8 cellular contexts compared by ENCODE assay signal in genomic region chrX:124098089-124098488, GRCh38.
DNase-seq lines count a peak whose midpoint lies in the region; ATAC-seq, FAIRE-seq and TF ChIP-seq lines count a peak whose summit lies in the region.

No MANE protein-coding gene starts in this region.

- H2BK15ac ChIP-seq in IMR-90 (ENCODE audit: low read depth, low read length), result no peak overlapping the region

- in situ Hi-C loops in IMR-90 (cut with MboI; ENCODE audit: low sequenced_read_pairs), result no loop called here

- TF ChIP-seq POLR2A in IMR-90 (IDR thresholded peaks at IDR 0.05; ENCODE audit: low read depth, low read length), result no peak

- CTCF ChIA-PET in IMR-90 (lab: Yijun Ruan, JAX), result interaction anchor here (0.6 to 0.8 kb wide), 3 partner anchors 8 to 62 kb away, joined by 3 to 4 read pairs (median 3); no protein-coding TSS in a partner anchor

- no peaks in the 10 kb centered on the region for H3K79me2 ChIP-seq in hepatocyte

- intact Hi-C loops in IMR-90 (cut with micrococcal nuclease), result loop anchor here (5.0 kb wide), 1 partner anchor 136 kb away; the partner anchor contains the start of gene STAG2

- H4K20me1 ChIP-seq in IMR-90 (ENCODE audit: insufficient read depth, low read length), result no peaks in the 10 kb centered on the region
- H4K20me1 ChIP-seq in hepatocyte (ENCODE audit: insufficient read depth, poor library complexity, severe bottlenecking), result no peaks in the 10 kb centered on the region

- H3K9me3 ChIP-seq in IMR-90 (ENCODE audit: control insufficient read depth, insufficient read depth, low read length) (no peaks in the 10 kb centered on the region), hepatocyte (ENCODE audit: low read depth) (no peaks in the 10 kb centered on the region), WERI-Rb-1 (ENCODE audit: severe bottlenecking) (no peaks in the 10 kb centered on the region)

- no peak overlapping the region for H2AFZ ChIP-seq in IMR-90 (replicated peaks; ENCODE audit: low read length, poor library complexity)
- H2AFZ ChIP-seq in hepatocyte, result no peak overlapping the region

- dilution Hi-C loops in IMR-90 (cut with HindIII; ENCODE audit: low sequenced_read_pairs, unreplicated experiment), result no loop called here

- no peak overlapping the region for H2BK20ac ChIP-seq in IMR-90 (ENCODE audit: low read depth, low read length)

- TF ChIP-seq RAD21 in IMR-90 (IDR thresholded peaks at IDR 0.05; ENCODE audit: low read length), result peak; percentile 33

- H4K5ac ChIP-seq in IMR-90 (ENCODE audit: low read depth, low read length), result no peak overlapping the region

- H3K4ac ChIP-seq in IMR-90 (ENCODE audit: low read depth, low read length), result no peak overlapping the region

- H3K27me3 ChIP-seq in IMR-90 (ENCODE audit: control insufficient read depth, insufficient read depth, low read length) (no peaks in the 10 kb centered on the region), hepatocyte (no peaks in the 10 kb centered on the region), WERI-Rb-1 (ENCODE audit: insufficient read depth, low read depth, severe bottlenecking) (no peaks in the 10 kb centered on the region)

- no peaks in the 10 kb centered on the region for H3K9me1 ChIP-seq in IMR-90 (ENCODE audit: insufficient read depth, low read length)

- peak; percentile 56 for TF ChIP-seq CTCF in IMR-90 (conservative IDR thresholded peaks at IDR 0.05; ENCODE audit: low read depth, low read length)
- peak; percentile 64 for TF ChIP-seq CTCF in hepatocyte (IDR thresholded peaks at IDR 0.05; ENCODE audit: poor library complexity)
- no peak for TF ChIP-seq CTCF in WERI-Rb-1 (IDR thresholded peaks at IDR 0.05; ENCODE audit: low read depth, low read length)

- no peak overlapping the region for H2BK5ac ChIP-seq in IMR-90 (ENCODE audit: low read depth, low read length, poor library complexity, severe bottlenecking)

- POLR2A ChIA-PET in IMR-90 (lab: Charles Lee; ENCODE audit: unreplicated experiment), result no interaction called here

- no peak overlapping the region for H3K27ac ChIP-seq in IMR-90 (ENCODE audit: insufficient read depth, low read length)
- H3K27ac ChIP-seq in hepatocyte, result no peak overlapping the region
- H3K27ac ChIP-seq in WERI-Rb-1, result no peak overlapping the region

- H4K8ac ChIP-seq in IMR-90 (ENCODE audit: low read depth in 2 of 2, low read length in 2 of 2), result no peak overlapping the region

- H3K79me1 ChIP-seq in IMR-90 (ENCODE audit: low read depth in 1 of 2, low read length in 2 of 2), result no peaks in the 10 kb centered on the region

- H3K9ac ChIP-seq in IMR-90 (ENCODE audit: low read depth, low read length), result no peak overlapping the region

- H2BK120ac ChIP-seq in IMR-90 (ENCODE audit: low read depth, low read length), result no peak overlapping the region

- H3K23ac ChIP-seq in IMR-90 (ENCODE audit: low read depth, low read length), result no peak overlapping the region

- H3K4me1 ChIP-seq in IMR-90 (ENCODE audit: control insufficient read depth, insufficient read depth, low read length) (no peaks in the 10 kb centered on the region), hepatocyte (ENCODE audit: insufficient read depth) (no peaks in the 10 kb centered on the region)

- no peaks in the 10 kb centered on the region for H3K9me2 ChIP-seq in hepatocyte (replicated peaks; ENCODE audit: insufficient read depth)

- no peak overlapping the region for H2AK9ac ChIP-seq in IMR-90 (replicated peaks; ENCODE audit: low read depth, low read length, poor library complexity)

- DNase-seq in ELR (ENCODE audit: low read depth) (peak; percentile 48), IMR-90 (peak; percentile 51), hepatocyte (ENCODE audit: low spot score) (peak; percentile 49), WERI-Rb-1 (no peak), activated gamma-delta T cell treated with Interleukin-2 at 50 U/mL for 16 hours (no peak), mesenteric fat pad (ENCODE audit: low spot score) (no peak)

- no peak overlapping the region for H3K14ac ChIP-seq in IMR-90 (replicated peaks; ENCODE audit: low read depth, low read length)

- peak; percentile 92 for FAIRE-seq in TTC549 (lab: Jason Lieb, UNC)

- BruUV-seq in IMR-90 (replicated peaks; lab: Mats Ljungman, UMichigan), result no TSS peak

- H3K4me2 ChIP-seq in IMR-90 (ENCODE audit: low read depth, low read length) (no peak overlapping the region), hepatocyte (no peak overlapping the region)

- H3K4me3 ChIP-seq in IMR-90 (ENCODE audit: insufficient read depth, low read depth, low read length) (no peak overlapping the region), hepatocyte (no peak overlapping the region), WERI-Rb-1 (ENCODE audit: low read depth, low read length) (no peak overlapping the region)

- ATAC-seq in IMR-90 (ENCODE audit: low read depth) (peak; percentile 80), GM18519 (IDR thresholded peaks at IDR 0.05; ENCODE audit: low FRiP score, unreplicated experiment) (no peak)

- no peak overlapping the region for H4K91ac ChIP-seq in IMR-90 (ENCODE audit: insufficient read depth, low read depth, low read length)

- H3K36me3 ChIP-seq in IMR-90 (ENCODE audit: control insufficient read depth, insufficient read depth, low read length) (0 out of 2 replicates have a peak, but pooled peaks cover 2% of the 10 kb centered on the region), hepatocyte (replicated peaks; ENCODE audit: insufficient read depth, low read depth) (no peaks in the 10 kb centered on the region), WERI-Rb-1 (peaks cover 21% of the 10 kb centered on the region)

- H2AK5ac ChIP-seq in IMR-90 (ENCODE audit: low read depth, low read length), result no peak overlapping the region

- no peak overlapping the region for H3K18ac ChIP-seq in IMR-90 (ENCODE audit: low read depth, low read length)

- no peak overlapping the region for H3K56ac ChIP-seq in IMR-90 (ENCODE audit: extremely low read depth, insufficient read depth, low read length)

TF ChIP-seq in IMR-90, 13 proteins besides CTCF, POLR2A, EP300 and RAD21:
- TF ChIP-seq FOS (IDR thresholded peaks at IDR 0.05; ENCODE audit: low read depth, low read length) (no peak), SMC3 (IDR thresholded peaks at IDR 0.05; ENCODE audit: low read depth, low read length) (peak; percentile 31; the same call in 1 of the 2 replicates)

Comparison
In these comparisons a context has a peak if more than half of its experiments do, and no peak if none do; other contexts are left out.
1. DNase-seq: peak in ELR (single experiment), IMR-90 (single experiment) and hepatocyte (single experiment); none in WERI-Rb-1 (single experiment), activated gamma-delta T cell treated with Interleukin-2 at 50 U/mL for 16 hours (single experiment) and mesenteric fat pad (single experiment).